1 cellular context compared by ENCODE assay signal in the genomic region with DNA sequence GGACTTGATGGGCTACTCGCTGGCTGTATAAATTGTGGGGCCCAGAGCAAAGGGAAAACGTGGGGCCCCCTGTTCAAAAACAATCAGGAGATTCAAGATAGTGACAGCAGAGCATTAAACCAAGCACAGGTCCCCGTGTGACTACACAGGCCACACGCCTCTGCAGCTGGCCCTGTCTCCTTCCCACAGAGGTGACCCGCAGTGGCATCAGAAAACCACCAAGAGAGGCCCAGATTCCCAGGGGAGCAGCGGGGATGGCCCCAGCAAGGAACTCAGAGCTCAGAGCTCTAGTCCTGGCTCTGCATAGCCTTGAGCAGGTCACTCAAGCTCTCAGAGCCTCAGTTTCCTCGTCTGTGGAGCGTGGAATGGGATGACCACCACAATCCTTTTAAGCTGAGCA.
A peak's percentile ranks its signal among the peaks of the same experiment; 100 is the strongest.
TF ChIP-seq lines count a peak whose summit lies in the region.

No MANE protein-coding gene starts in this region.

TF ChIP-seq in GM12878, 131 proteins besides CTCF, POLR2A, EP300 and RAD21 (continued from another document):
- TF ChIP-seq IRF4 (IDR thresholded peaks at IDR 0.05; ENCODE audit: low read depth, low read length) (no peak), NR2F1 (conservative IDR thresholded peaks at IDR 0.05) (peak; percentile 98), RUNX3 (IDR thresholded peaks at IDR 0.05; ENCODE audit: low read length) (peak; percentile 76), IKZF2 (IDR thresholded peaks at IDR 0.05) (0 out of 4 replicates have a peak, but pooled peaks have one; percentile 31 to 44), EED (IDR thresholded peaks at IDR 0.05; ENCODE audit: low read depth) (peak; percentile 20; the same call in 1 of the 2 replicates), TBL1XR1 (IDR thresholded peaks at IDR 0.05; ENCODE audit: low read depth, low read length) (peak; percentile 32; the same call in 1 of the 2 replicates)
TF ChIP-seq in GM12878: peak in this region for 12.
